Comparison of ENCODE assay signal across 1 cellular context in genomic region chr2:10135296-10136089, GRCh38.
A peak's percentile ranks its signal among the peaks of the same experiment; 100 is the strongest.
TF ChIP-seq lines count a peak whose summit lies in the region.

No MANE protein-coding gene starts in this region.

TF ChIP-seq in HEK293, 187 proteins besides CTCF, POLR2A, EP300 and RAD21 (continued from another document and continues in another):
- no peak for TF ChIP-seq ZBTB11 (tag by site-specific recombination; conservative IDR thresholded peaks at IDR 0.05; ENCODE audit: low read depth)
- TF ChIP-seq ZFHX2 (tag by site-specific recombination; conservative IDR thresholded peaks at IDR 0.05) = no peak
- TF ChIP-seq, protein P1, sequence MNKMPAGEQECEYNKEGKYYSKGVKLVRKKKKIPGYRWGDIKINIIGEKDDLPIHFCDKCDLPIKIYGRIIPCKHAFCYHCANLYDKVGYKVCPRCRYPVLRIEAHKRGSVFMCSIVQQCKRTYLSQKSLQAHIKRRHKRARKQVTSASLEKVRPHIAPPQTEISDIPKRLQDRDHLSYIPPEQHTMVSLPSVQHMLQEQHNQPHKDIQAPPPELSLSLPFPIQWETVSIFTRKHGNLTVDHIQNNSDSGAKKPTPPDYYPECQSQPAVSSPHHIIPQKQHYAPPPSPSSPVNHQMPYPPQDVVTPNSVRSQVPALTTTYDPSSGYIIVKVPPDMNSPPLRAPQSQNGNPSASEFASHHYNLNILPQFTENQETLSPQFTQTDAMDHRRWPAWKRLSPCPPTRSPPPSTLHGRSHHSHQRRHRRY (tag by site-specific recombination; IDR thresholded peaks at IDR 0.05) = no peak
- TF ChIP-seq ZNF658 (tag by site-specific recombination; IDR thresholded peaks at IDR 0.05) = no peak
- no peak for TF ChIP-seq ZNF518A (tag by site-specific recombination; conservative IDR thresholded peaks at IDR 0.05; ENCODE audit: low read depth)
- no peak for TF ChIP-seq ZNF791 (tag by site-specific recombination; IDR thresholded peaks at IDR 0.05)
- TF ChIP-seq WT1 (tag by site-specific recombination; IDR thresholded peaks at IDR 0.05) = peak; percentile 65
- TF ChIP-seq ZNF221 (tag by site-specific recombination; IDR thresholded peaks at IDR 0.05; ENCODE audit: borderline replicate concordance) = no peak
- TF ChIP-seq ZNF350 (tag by site-specific recombination; IDR thresholded peaks at IDR 0.05) = no peak
- TF ChIP-seq KLF9 (tag by site-specific recombination; IDR thresholded peaks at IDR 0.05; ENCODE audit: low read depth) = no peak
- no peak for TF ChIP-seq ZSCAN16 (tag by site-specific recombination; IDR thresholded peaks at IDR 0.05)
- no peak for TF ChIP-seq ZNF837 (tag by site-specific recombination; IDR thresholded peaks at IDR 0.05)
- TF ChIP-seq ZNF239 (tag by site-specific recombination; IDR thresholded peaks at IDR 0.05) = no peak
- TF ChIP-seq KLF1 (tag by site-specific recombination; IDR thresholded peaks at IDR 0.05) = no peak
- TF ChIP-seq, protein P2, sequence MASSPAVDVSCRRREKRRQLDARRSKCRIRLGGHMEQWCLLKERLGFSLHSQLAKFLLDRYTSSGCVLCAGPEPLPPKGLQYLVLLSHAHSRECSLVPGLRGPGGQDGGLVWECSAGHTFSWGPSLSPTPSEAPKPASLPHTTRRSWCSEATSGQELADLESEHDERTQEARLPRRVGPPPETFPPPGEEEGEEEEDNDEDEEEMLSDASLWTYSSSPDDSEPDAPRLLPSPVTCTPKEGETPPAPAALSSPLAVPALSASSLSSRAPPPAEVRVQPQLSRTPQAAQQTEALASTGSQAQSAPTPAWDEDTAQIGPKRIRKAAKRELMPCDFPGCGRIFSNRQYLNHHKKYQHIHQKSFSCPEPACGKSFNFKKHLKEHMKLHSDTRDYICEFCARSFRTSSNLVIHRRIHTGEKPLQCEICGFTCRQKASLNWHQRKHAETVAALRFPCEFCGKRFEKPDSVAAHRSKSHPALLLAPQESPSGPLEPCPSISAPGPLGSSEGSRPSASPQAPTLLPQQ (tag by site-specific recombination; IDR thresholded peaks at IDR 0.05) = 0 out of 2 replicates have a peak, but pooled peaks have one; percentile 12
- peak; percentile 39; the same call in 1 of the 2 replicates for TF ChIP-seq ZNF391 (tag by site-specific recombination; IDR thresholded peaks at IDR 0.05; ENCODE audit: borderline replicate concordance, low read depth)
- TF ChIP-seq ZNF423 (tag by site-specific recombination; IDR thresholded peaks at IDR 0.05) = peak; percentile 20; the same call in 1 of the 2 replicates
- peak; percentile 54 for TF ChIP-seq GLIS1 (tag by site-specific recombination; IDR thresholded peaks at IDR 0.05)
- TF ChIP-seq ZNF626 (tag by site-specific recombination; IDR thresholded peaks at IDR 0.05) = no peak
- no peak for TF ChIP-seq ZNF571 (tag by site-specific recombination; IDR thresholded peaks at IDR 0.05)
- TF ChIP-seq PRDM1 (tag by site-specific recombination; IDR thresholded peaks at IDR 0.05) = no peak
- TF ChIP-seq ZNF629 (tag by site-specific recombination; IDR thresholded peaks at IDR 0.05) = peak; percentile 86
- TF ChIP-seq TSHZ1 (tag by site-specific recombination; IDR thresholded peaks at IDR 0.05; ENCODE audit: borderline replicate concordance) = peak; percentile 59; the same call in 1 of the 2 replicates
- no peak for TF ChIP-seq ZNF549 (tag by site-specific recombination; IDR thresholded peaks at IDR 0.05)
- TF ChIP-seq ZNF670 (tag by site-specific recombination; IDR thresholded peaks at IDR 0.05; ENCODE audit: low read depth) = no peak
- TF ChIP-seq ZNF530 (tag by site-specific recombination; IDR thresholded peaks at IDR 0.05; ENCODE audit: low read depth) = no peak
- no peak for TF ChIP-seq ATF2 (tag by site-specific recombination; IDR thresholded peaks at IDR 0.05; ENCODE audit: low read depth)
- peak; percentile 80 for TF ChIP-seq ZBTB44 (tag by site-specific recombination; IDR thresholded peaks at IDR 0.05)
- peak; percentile 71; the same call in 1 of the 2 replicates for TF ChIP-seq ZNF184 (tag by site-specific recombination; IDR thresholded peaks at IDR 0.05)
- TF ChIP-seq HOXD13 (CRISPR knock-in tag; IDR thresholded peaks at IDR 0.05; ENCODE audit: borderline replicate concordance) = no peak
- TF ChIP-seq GFI1B (tag by site-specific recombination; IDR thresholded peaks at IDR 0.05) = no peak
- TF ChIP-seq ZNF354C (tag by site-specific recombination; IDR thresholded peaks at IDR 0.05; ENCODE audit: borderline replicate concordance, low read depth) = no peak
- TF ChIP-seq, protein P3, sequence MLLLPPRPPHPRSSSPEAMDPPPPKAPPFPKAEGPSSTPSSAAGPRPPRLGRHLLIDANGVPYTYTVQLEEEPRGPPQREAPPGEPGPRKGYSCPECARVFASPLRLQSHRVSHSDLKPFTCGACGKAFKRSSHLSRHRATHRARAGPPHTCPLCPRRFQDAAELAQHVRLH (tag by site-specific recombination; IDR thresholded peaks at IDR 0.05) = peak; percentile 48; the same call in 1 of the 2 replicates
- TF ChIP-seq, protein P4, sequence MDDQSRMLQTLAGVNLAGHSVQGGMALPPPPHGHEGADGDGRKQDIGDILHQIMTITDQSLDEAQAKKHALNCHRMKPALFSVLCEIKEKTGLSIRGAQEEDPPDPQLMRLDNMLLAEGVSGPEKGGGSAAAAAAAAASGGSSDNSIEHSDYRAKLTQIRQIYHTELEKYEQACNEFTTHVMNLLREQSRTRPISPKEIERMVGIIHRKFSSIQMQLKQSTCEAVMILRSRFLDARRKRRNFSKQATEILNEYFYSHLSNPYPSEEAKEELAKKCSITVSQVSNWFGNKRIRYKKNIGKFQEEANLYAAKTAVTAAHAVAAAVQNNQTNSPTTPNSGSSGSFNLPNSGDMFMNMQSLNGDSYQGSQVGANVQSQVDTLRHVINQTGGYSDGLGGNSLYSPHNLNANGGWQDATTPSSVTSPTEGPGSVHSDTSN (CRISPR knock-in tag; IDR thresholded peaks at IDR 0.05) = no peak
- TF ChIP-seq FEZF1 (tag by site-specific recombination; IDR thresholded peaks at IDR 0.05) = peak; percentile 92
- no peak; the same call in 1 of the 2 replicates for TF ChIP-seq ZNF2 (tag by site-specific recombination; IDR thresholded peaks at IDR 0.05)
- peak; percentile 84 for TF ChIP-seq ZEB2 (tag by site-specific recombination; IDR thresholded peaks at IDR 0.05)
- no peak for TF ChIP-seq ZBTB20 (tag by site-specific recombination; IDR thresholded peaks at IDR 0.05)
- TF ChIP-seq, protein P5, sequence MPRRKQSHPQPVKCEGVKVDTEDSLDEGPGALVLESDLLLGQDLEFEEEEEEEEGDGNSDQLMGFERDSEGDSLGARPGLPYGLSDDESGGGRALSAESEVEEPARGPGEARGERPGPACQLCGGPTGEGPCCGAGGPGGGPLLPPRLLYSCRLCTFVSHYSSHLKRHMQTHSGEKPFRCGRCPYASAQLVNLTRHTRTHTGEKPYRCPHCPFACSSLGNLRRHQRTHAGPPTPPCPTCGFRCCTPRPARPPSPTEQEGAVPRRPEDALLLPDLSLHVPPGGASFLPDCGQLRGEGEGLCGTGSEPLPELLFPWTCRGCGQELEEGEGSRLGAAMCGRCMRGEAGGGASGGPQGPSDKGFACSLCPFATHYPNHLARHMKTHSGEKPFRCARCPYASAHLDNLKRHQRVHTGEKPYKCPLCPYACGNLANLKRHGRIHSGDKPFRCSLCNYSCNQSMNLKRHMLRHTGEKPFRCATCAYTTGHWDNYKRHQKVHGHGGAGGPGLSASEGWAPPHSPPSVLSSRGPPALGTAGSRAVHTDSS (tag by site-specific recombination; IDR thresholded peaks at IDR 0.05) = 0 out of 2 replicates have a peak, but pooled peaks have one; percentile 31
